ENCODE assay signal across 8 cellular contexts in genomic region chr3:190149830-190150619, GRCh38. TPM values are rescaled to one million over a fixed set of nuclear protein-coding genes. Genes with fewer than 3 reads are reported as not detected.
DNase-seq lines count a peak whose midpoint lies in the region; ATAC-seq, FAIRE-seq and TF ChIP-seq lines count a peak whose summit lies in the region.
"Not testable (repeated sequence)": the region's sequence is repeated elsewhere in the genome, so short reads cannot be mapped to it uniquely, and the experiment has no call there.
"Had no signal": no experiment of that assay in that cellular context is flagged by ENCODE, and none has a peak within 500 bp of the region (broad histone marks: within the 10 kb centered on the region; RNA-seq: fewer than 3 reads in every experiment).

No MANE protein-coding gene starts in this region.

- not testable (repeated sequence) for H3K27me3 ChIP-seq in Caco-2 (replicated peaks; ENCODE audit: control insufficient read depth, insufficient read depth, low read length); HUES6 (ENCODE audit: control insufficient read depth, insufficient read depth, low read length); SJSA1 (replicated peaks); endodermal cell (ENCODE audit: control insufficient read depth, insufficient read depth, low read length, poor library complexity, severe bottlenecking); iPS-18a (ENCODE audit: control insufficient read depth, insufficient read depth, low read length); HepG2 (ENCODE audit: control insufficient read depth in 1 of 2, insufficient read depth in 2 of 2, low read length in 2 of 2)

- not testable (repeated sequence) for TF ChIP-seq POLR2A in HepG2 (IDR thresholded peaks at IDR 0.05; ENCODE audit: insufficient read depth in 1 of 2, low read depth in 2 of 2, low read length in 2 of 2)

- H4K20me1 ChIP-seq in HepG2 (ENCODE audit: insufficient read depth, low read length), result not testable (repeated sequence)

- H3K36me3 Mint-ChIP-seq in Caco-2 (ENCODE audit: insufficient read depth, unreplicated experiment), result not testable (repeated sequence)
- H3K36me3 Mint-ChIP-seq in endodermal cell (ENCODE audit: low read depth) (peaks cover 45% of the 10 kb centered on the region), nephron progenitor cell (ENCODE audit: low read depth) (peaks cover 49% of the 10 kb centered on the region)

- H3K79me2 ChIP-seq in HepG2 (ENCODE audit: insufficient read depth, low read length), result not testable (repeated sequence)

- not testable (repeated sequence) for H3K4me2 ChIP-seq in HepG2 (ENCODE audit: low read depth, low read length)

- H3K9me3 ChIP-seq in Caco-2; HUES6 (ENCODE audit: control insufficient read depth, insufficient read depth, low read depth, low read length); SJSA1 (replicated peaks); iPS-18a (ENCODE audit: control insufficient read depth, low read depth, low read length); HepG2 (ENCODE audit: low read length): not testable (repeated sequence)
- peaks cover 22% of the 10 kb centered on the region for H3K9me3 ChIP-seq in endodermal cell (ENCODE audit: control insufficient read depth, low read length)

- CTCF ChIA-PET in Caco-2 (lab: Charles Lee); HepG2 (lab: Yijun Ruan, JAX; ENCODE audit: low intra/inter-chr PET ratio, low total read pairs): not testable (repeated sequence)

- POLR2A ChIA-PET in Caco-2 (lab: Charles Lee); HepG2 (lab: Yijun Ruan, JAX): not testable (repeated sequence)

- not testable (repeated sequence) for TF ChIP-seq RAD21 in HepG2 (CRISPR knock-in tag; IDR thresholded peaks at IDR 0.05)

- not testable (repeated sequence) for H3K27me3 Mint-ChIP-seq in Caco-2 (ENCODE audit: insufficient read depth, unreplicated experiment); endodermal cell (ENCODE audit: insufficient read depth); nephron progenitor cell (ENCODE audit: low read depth, poor library complexity)

- H3K4me1 Mint-ChIP-seq in Caco-2 (ENCODE audit: low read depth, unreplicated experiment) (peaks cover 12% of the 10 kb centered on the region), endodermal cell (peaks cover 53% of the 10 kb centered on the region), nephron progenitor cell (peaks cover 49% of the 10 kb centered on the region)

- H3K27ac Mint-ChIP-seq in Caco-2 (ENCODE audit: unreplicated experiment) (peak overlapping the region; percentile 74), endodermal cell (peak overlapping the region; percentile 97), nephron progenitor cell (peak overlapping the region; percentile 39)

- FAIRE-seq in HepG2 (lab: Jason Lieb, UNC), result not testable (repeated sequence)

- not testable (repeated sequence) for TF ChIP-seq CTCF in Caco-2 (IDR thresholded peaks at IDR 0.05; ENCODE audit: insufficient read depth in 1 of 2, low read depth in 1 of 2, low read length in 1 of 2, severe bottlenecking in 1 of 2, unreplicated experiment in 1 of 2); endodermal cell (conservative IDR thresholded peaks at IDR 0.05); HepG2 (CRISPR knock-in tag; IDR thresholded peaks at IDR 0.05); nephron progenitor cell (IDR thresholded peaks at IDR 0.05)

- TF ChIP-seq EP300 in HepG2 (IDR thresholded peaks at IDR 0.05; ENCODE audit: low read depth in 2 of 2, low read length in 2 of 2); HepG2 (CRISPR knock-in tag; IDR thresholded peaks at IDR 0.05; ENCODE audit: borderline replicate concordance): not testable (repeated sequence)

- not testable (repeated sequence) for H3K4me3 Mint-ChIP-seq in Caco-2 (ENCODE audit: unreplicated experiment); nephron progenitor cell
- peak overlapping the region; percentile 58 for H3K4me3 Mint-ChIP-seq in endodermal cell

- not testable (repeated sequence) for BruUV-seq in Caco-2 (replicated peaks; lab: Mats Ljungman, UMichigan); HepG2 (replicated peaks; lab: Mats Ljungman, UMichigan)

- not testable (repeated sequence) for H3K4me3 ChIP-seq in Caco-2 (ENCODE audit: low read depth, low read length); SJSA1; HepG2 (replicated peaks in 1 of 3; ENCODE audit: insufficient read depth in 1 of 3, low read depth in 2 of 3, low read length in 3 of 3)
- H3K4me3 ChIP-seq in HUES6 (ENCODE audit: low read depth, low read length) (peak overlapping the region; percentile 58; the same call in 1 of the 2 replicates), endodermal cell (ENCODE audit: low read length) (peak overlapping the region; percentile 77), iPS-18a (ENCODE audit: low read length) (peak overlapping the region; percentile 46)

- H3K9ac ChIP-seq in HUES6 (ENCODE audit: low read length) (peak overlapping the region; percentile 83), endodermal cell (ENCODE audit: extremely low read depth, low read length, poor library complexity, severe bottlenecking) (peak overlapping the region; percentile 81), iPS-18a (ENCODE audit: low read length) (peak overlapping the region; percentile 32)
- H3K9ac ChIP-seq in HepG2 (ENCODE audit: insufficient read depth, low read depth, low read length), result not testable (repeated sequence)

- ATAC-seq in HepG2, result peak; percentile 77

- peak overlapping the region; percentile 96; the same call in 1 of the 2 replicates for H3K27ac ChIP-seq in HUES6 (ENCODE audit: low read depth, low read length)
- H3K27ac ChIP-seq in SJSA1, result peak overlapping the region; percentile 20; the same call in 1 of the 2 replicates
- peak overlapping the region; percentile 88 for H3K27ac ChIP-seq in endodermal cell (ENCODE audit: low read depth, low read length)
- H3K27ac ChIP-seq in iPS-18a (ENCODE audit: low read length); HepG2 (ENCODE audit: extremely low read length, insufficient read depth, low read length): not testable (repeated sequence)

- in situ Hi-C loops in HepG2 (cut with HindIII; ENCODE audit: extremely low pct_ligation_motif_present, low pct_unique_long_range_greater_than_20kb), result not testable (repeated sequence)

- H3K36me3 ChIP-seq in Caco-2 (ENCODE audit: control insufficient read depth, insufficient read depth, low read length); SJSA1; HepG2 (replicated peaks in 1 of 2; ENCODE audit: control insufficient read depth in 1 of 2, insufficient read depth in 2 of 2, low read length in 2 of 2): not testable (repeated sequence)
- H3K36me3 ChIP-seq in HUES6 (ENCODE audit: control insufficient read depth, insufficient read depth, low read length), result peaks cover 53% of the 10 kb centered on the region; the same call in 1 of the 2 replicates
- peaks cover 27% of the 10 kb centered on the region for H3K36me3 ChIP-seq in endodermal cell (ENCODE audit: control insufficient read depth, insufficient read depth, low read length)
- peaks cover 45% of the 10 kb centered on the region for H3K36me3 ChIP-seq in iPS-18a (ENCODE audit: control insufficient read depth, low read depth, low read length)

- not testable (repeated sequence) for DNase-seq in Caco-2; HepG2 (ENCODE audit: low spot score); nephron progenitor cell
- DNase-seq in SJSA1 (ENCODE audit: low read depth in 1 of 2, low spot score in 2 of 2), result peak in 1 of 2 experiments; percentile 17
- peak; percentile 59 for DNase-seq in endodermal cell

- H3K9me3 Mint-ChIP-seq in Caco-2 (ENCODE audit: unreplicated experiment) (peaks cover 28% of the 10 kb centered on the region), endodermal cell (peaks cover 32% of the 10 kb centered on the region), nephron progenitor cell (peaks cover 41% of the 10 kb centered on the region)

- not testable (repeated sequence) for H2AFZ ChIP-seq in HepG2 (ENCODE audit: low read length)

- not testable (repeated sequence) for H3K4me1 ChIP-seq in Caco-2; endodermal cell (ENCODE audit: control insufficient read depth, insufficient read depth, low read length)
- H3K4me1 ChIP-seq in HUES6 (ENCODE audit: control insufficient read depth, insufficient read depth, low read length) (peaks cover 17% of the 10 kb centered on the region; the same call in 1 of the 2 replicates), SJSA1 (replicated peaks) (peaks cover 24% of the 10 kb centered on the region), iPS-18a (ENCODE audit: control insufficient read depth, low read depth, low read length) (peaks cover 29% of the 10 kb centered on the region), HepG2 (ENCODE audit: insufficient read depth, low read length) (peaks cover 18% of the 10 kb centered on the region)

- intact Hi-C loops in Caco-2 (cut with micrococcal nuclease; ENCODE audit: unreplicated experiment); HepG2 (cut with micrococcal nuclease; ENCODE audit: unreplicated experiment): not testable (repeated sequence)

- 32% methylated on average over 6 of the region's 6 CpGs; no CpG with 5 or more reads in 1 of the 2 experiments for WGBS in endodermal cell (ENCODE audit: insufficient coverage in 1 of 2, insufficient read length in 1 of 2), 2 experiments
- WGBS in HepG2 (ENCODE audit: low lambda C conversion rate), result 64% methylated on average over 6 of the region's 6 CpGs

RNA-seq across cellular contexts. Expression of gene P3H2, which starts 29.3 kb away (rescaled TPM):
- total RNA-seq in Caco-2 (2022) (37.9 and 55.8 TPM in 2 replicates), endodermal cell (100 to 1,000 TPM; 285 to 322 TPM), HepG2 (2016; rRNA removed; fragmentation: Illumina TruSeq; extraction: Trizol) (not detected in 2 replicates)
- 166 and 188 TPM in 2 replicates for total RNA-seq in SJSA1 (2014; rRNA removed; shearing (Covaris generic))
- polyA plus RNA-seq in endodermal cell (2013, experiment 1 of 2), result 70.3 TPM
- polyA plus RNA-seq in endodermal cell (2013, experiment 2 of 2), result 93.2 TPM
- not detected in 2 replicates for total RNA-seq in HepG2 (2016; cell fraction: cytosol; rRNA removed; fragmentation: Illumina TruSeq; extraction: Trizol; ENCODE audit: low read depth)
- total RNA-seq in HepG2 (2016; cell fraction: insoluble cytoplasmic fraction; rRNA removed; fragmentation: Illumina TruSeq; extraction: Trizol), result not detected in 2 replicates
- total RNA-seq in HepG2 (2016; cell fraction: membrane; rRNA removed; fragmentation: Illumina TruSeq; extraction: Trizol), result not detected in 2 replicates
- not detected in 2 replicates for total RNA-seq in HepG2 (2016; cell fraction: nucleus; rRNA removed; fragmentation: Illumina TruSeq; extraction: Trizol)
- polyA plus RNA-seq in HepG2 (2011; rRNA removed), result not detected in 2 replicates
- 0.11 TPM in 1 of 2 replicates, not detected in the other for polyA plus RNA-seq in HepG2 (2011; cell fraction: cytosol; rRNA removed)
- not detected in 2 replicates for polyA plus RNA-seq in HepG2 (2011; cell fraction: nucleus; rRNA removed)
- not detected in 2 replicates for polyA plus RNA-seq in HepG2 (2012)
- not detected in 2 replicates for polyA plus RNA-seq in HepG2 (2016; cell fraction: cytosol; fragmentation: Illumina TruSeq; extraction: Trizol; ENCODE audit: low read depth)
- not detected in 2 replicates for polyA plus RNA-seq in HepG2 (2016; cell fraction: insoluble cytoplasmic fraction; fragmentation: Illumina TruSeq; extraction: Trizol; ENCODE audit: low read depth)
- polyA plus RNA-seq in HepG2 (2016; cell fraction: membrane; fragmentation: Illumina TruSeq; extraction: Trizol; ENCODE audit: low read depth), result not detected in 2 replicates
- not detected in 2 replicates for polyA plus RNA-seq in HepG2 (2016; cell fraction: nucleus; fragmentation: Illumina TruSeq; extraction: Trizol; ENCODE audit: insufficient read depth, low read depth)
- not detected in 2 replicates for polyA minus RNA-seq in HepG2 (2011; rRNA and poly(A)+ RNA removed; ENCODE audit: low replicate concordance)
- polyA minus RNA-seq in HepG2 (2011; cell fraction: cytosol; rRNA and poly(A)+ RNA removed), result not detected in 2 replicates
- polyA minus RNA-seq in HepG2 (2011; cell fraction: nucleus; rRNA and poly(A)+ RNA removed), result not detected in 2 replicates
- total RNA-seq: CD4-positive, alpha-beta T cell had no signal

Comparison
In these comparisons a context has a peak if more than half of its experiments do, and no peak if none do; other contexts are left out.
1. H3K27ac Mint-ChIP-seq: peak in every context shown above with its lines; median percentile 97 in endodermal cell; 74 in Caco-2; 39 in nephron progenitor cell.
2. RNA of gene P3H2, which starts 29.3 kb away (total RNA-seq): 285 to 322 TPM in endodermal cell, 166 to 188 TPM in SJSA1 and 37.9 to 55.8 TPM in Caco-2; not detected in HepG2; every median in the first group is over 10 times any median in the second.